ENCODE assay signal across 24 cellular contexts in genomic region chr11:26017903-26018750, GRCh38.
"Had no signal": no experiment of that assay in that cellular context is flagged by ENCODE, and none has a peak within 500 bp of the region (broad histone marks: within the 10 kb centered on the region; RNA-seq: fewer than 3 reads in every experiment).

No MANE protein-coding gene starts in this region.

- H3K27ac ChIP-seq: breast epithelium, heart left ventricle, transverse colon had no signal

- H3K36me3 Mint-ChIP-seq: activated naive CD4-positive, alpha-beta T cell treated with anti-CD3 and anti-CD28 coated beads, Interleukin-2, amount 50 U/mL, for 72 hours; immature natural killer cell; naive thymus-derived CD4-positive, alpha-beta T cell had no signal

- H3K9me3 ChIP-seq: breast epithelium, heart left ventricle, transverse colon had no signal

- H3K4me3 Mint-ChIP-seq: activated B cell treated with CpG ODN at 0.5 μM for 24 hours; activated CD8-positive, alpha-beta T cell treated with anti-CD3 and anti-CD28 coated beads for 36 hours; activated T-cell treated with anti-CD3 and anti-CD28 coated beads, Interleukin-2, amount 50 U/mL, for 4 hours; dendritic cell treated with granulocyte-macrophage colony-stimulating factor and Interleukin-4, amounts not matched to agents 40 ng/mL and 50 ng/mL, for 4 days; endodermal cell; immature natural killer cell; naive thymus-derived CD4-positive, alpha-beta T cell had no signal

- H3K27me3 ChIP-seq: breast epithelium, heart left ventricle, transverse colon had no signal

- H3K27ac Mint-ChIP-seq: activated B cell treated with CpG ODN at 0.5 μM for 24 hours; activated CD8-positive, alpha-beta T cell treated with anti-CD3 and anti-CD28 coated beads for 36 hours; activated naive CD4-positive, alpha-beta T cell treated with anti-CD3 and anti-CD28 coated beads, Interleukin-2, amount 50 U/mL, for 72 hours; activated T-helper 2 cell treated with anti-CD3 and anti-CD28 coated beads, Interferon-gamma antibody, Interleukin-2, Interleukin-4, amounts not matched to agents 10 μg/mL and 5 μg/mL and 100 μg/mL, durations not matched to agents 14 hours and 24 hours and 36 hours; dendritic cell treated with granulocyte-macrophage colony-stimulating factor and Interleukin-4, amounts not matched to agents 40 ng/mL and 50 ng/mL, for 4 days; endodermal cell; immature natural killer cell; naive thymus-derived CD4-positive, alpha-beta T cell had no signal

- DNase-seq: activated B cell treated with CpG ODN at 0.5 μM for 24 hours; activated CD4-positive, alpha-beta T cell treated with anti-CD3 and anti-CD28 coated beads, Interleukin-2, amount 50 U/mL, for 1 hour; activated CD8-positive, alpha-beta T cell treated with anti-CD3 and anti-CD28 coated beads for 36 hours; activated T-cell treated with anti-CD3 and anti-CD28 coated beads, Interleukin-2, amount 50 U/mL, for 4 hours; central memory CD4-positive, alpha-beta T cell; endodermal cell; foreskin fibroblast; heart left ventricle; hypothalamus; immature natural killer cell; kidney; left colon; midbrain; naive thymus-derived CD4-positive, alpha-beta T cell; right cardiac atrium; stimulated activated CD4-positive, alpha-beta T cell treated with anti-CD3 and anti-CD28 coated beads, Interleukin-2, amount 100 ng/mL, for 48 hours; stimulated activated naive CD4-positive, alpha-beta T cell treated with Interleukin-2 at 50 U/mL for 16 hours; T-helper 2 cell; transverse colon had no signal

- H3K4me3 ChIP-seq: breast epithelium, heart left ventricle, transverse colon had no signal

- H3K4me1 Mint-ChIP-seq: immature natural killer cell; naive thymus-derived CD4-positive, alpha-beta T cell had no signal

- H3K36me3 ChIP-seq: breast epithelium, heart left ventricle, transverse colon had no signal

- ATAC-seq: activated CD8-positive, alpha-beta T cell treated with anti-CD3 and anti-CD28 coated beads for 36 hours; activated naive CD4-positive, alpha-beta T cell treated with anti-CD3 and anti-CD28 coated beads, Interleukin-2, amount 50 U/mL, for 72 hours; activated T-cell treated with anti-CD3 and anti-CD28 coated beads, Interleukin-2, amount 50 U/mL, for 4 hours; esophagus mucosa; heart left ventricle; left colon; naive thymus-derived CD4-positive, alpha-beta T cell; right cardiac atrium had no signal

- H3K9me3 Mint-ChIP-seq: activated B cell treated with CpG ODN at 0.5 μM for 24 hours; activated CD8-positive, alpha-beta T cell treated with anti-CD3 and anti-CD28 coated beads for 36 hours; dendritic cell treated with granulocyte-macrophage colony-stimulating factor and Interleukin-4, amounts not matched to agents 40 ng/mL and 50 ng/mL, for 4 days; endodermal cell had no signal

- H3K4me1 ChIP-seq: breast epithelium, heart left ventricle had no signal

- H3K27me3 Mint-ChIP-seq: activated B cell treated with CpG ODN at 0.5 μM for 24 hours; activated CD8-positive, alpha-beta T cell treated with anti-CD3 and anti-CD28 coated beads for 36 hours; dendritic cell treated with granulocyte-macrophage colony-stimulating factor and Interleukin-4, amounts not matched to agents 40 ng/mL and 50 ng/mL, for 4 days; naive thymus-derived CD4-positive, alpha-beta T cell had no signal
